ENCODE assay signal across 9 cellular contexts in the genomic region with DNA sequence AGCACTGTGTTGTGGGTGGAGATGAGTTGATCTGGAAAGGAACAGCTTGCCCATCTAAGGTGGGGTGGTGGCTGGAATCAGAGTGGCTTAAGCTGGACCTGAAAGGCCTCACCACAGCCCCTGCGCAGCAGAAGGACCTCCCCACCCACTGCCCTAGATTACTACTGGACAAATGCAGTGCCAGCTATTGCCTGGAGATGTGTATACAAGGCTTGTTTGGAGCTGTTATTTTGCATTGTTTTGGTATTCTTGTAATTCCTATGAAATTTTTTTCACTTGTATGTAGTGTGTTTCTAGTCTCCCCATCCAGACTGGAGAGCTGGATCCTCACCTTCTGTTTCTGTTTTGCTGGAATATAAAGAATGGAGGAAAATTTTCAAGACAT. TPM values are rescaled to one million over a fixed set of nuclear protein-coding genes. Genes with fewer than 3 reads are reported as not detected.
A peak's percentile ranks its signal among the peaks of the same experiment; 100 is the strongest.
DNase-seq lines count a peak whose midpoint lies in the region; ATAC-seq, FAIRE-seq and TF ChIP-seq lines count a peak whose summit lies in the region.
"Had no signal": no experiment of that assay in that cellular context is flagged by ENCODE, and none has a peak within 500 bp of the region (broad histone marks: within the 10 kb centered on the region; RNA-seq: fewer than 3 reads in every experiment).

No MANE protein-coding gene starts in this region.

- peaks cover 9% of the 10 kb centered on the region for H4K20me1 ChIP-seq in OCI-LY7 (ENCODE audit: insufficient read depth, low read length)

- BruUV-seq in OCI-LY7 (replicated peaks; lab: Mats Ljungman, UMichigan) = no TSS peak

- H3K4me3 ChIP-seq in OCI-LY7 (ENCODE audit: low read depth, low read length, poor library complexity, severe bottlenecking) (peak overlapping the region; percentile 83), endocrine pancreas (ENCODE audit: control insufficient read depth, insufficient read depth, low read length) (peak overlapping the region; percentile 48), parathyroid adenoma (ENCODE audit: low read depth, low read length) (peak overlapping the region; percentile 88), kidney (ENCODE audit: low read length in 2 of 2) (peak overlapping the region in 1 of 2 donors; percentile 96)

- H3K4me2 ChIP-seq in OCI-LY7 (ENCODE audit: low read length) (peak overlapping the region; percentile 74), parathyroid adenoma (ENCODE audit: low read length) (peak overlapping the region; percentile 80)

- H3K9ac ChIP-seq in endocrine pancreas (ENCODE audit: control insufficient read depth, insufficient read depth, low read length) = no peak overlapping the region
- no peak overlapping the region for H3K9ac ChIP-seq in parathyroid adenoma
- peak overlapping the region in 1 of 2 donors; percentile 74 for H3K9ac ChIP-seq in kidney (ENCODE audit: low read length in 2 of 2)

- H3K36me3 ChIP-seq in OCI-LY7 (ENCODE audit: insufficient read depth, low read length) (peaks cover 8% of the 10 kb centered on the region), endocrine pancreas (ENCODE audit: control insufficient read depth, insufficient read depth, low read length) (no peaks in the 10 kb centered on the region), parathyroid adenoma (ENCODE audit: control insufficient read depth, insufficient read depth, low read length) (no peaks in the 10 kb centered on the region), kidney (ENCODE audit: control insufficient read depth in 1 of 2, insufficient read depth in 2 of 2, low read length in 2 of 2) (peaks cover 3 to 7% of the 10 kb centered on the region in 2 donors)

- H3K27me3 ChIP-seq in endocrine pancreas (ENCODE audit: control insufficient read depth, insufficient read depth, low read length) (no peaks in the 10 kb centered on the region), parathyroid adenoma (ENCODE audit: control insufficient read depth, insufficient read depth, low read length) (no peaks in the 10 kb centered on the region)

- peak; percentile 7 for DNase-seq in ELF-1 (ENCODE audit: low read depth, low spot score)
- no peak for DNase-seq in OCI-LY7 (ENCODE audit: low spot score)
- no peak for DNase-seq in GM03348 (ENCODE audit: low spot score)
- DNase-seq in kidney = no peak
- DNase-seq in OCI-M1 (lab: John Stamatoyannopoulos, UW) = no peak
- DNase-seq: NCI-H226 had no signal

- H3K9me3 ChIP-seq in OCI-LY7 (ENCODE audit: low read length) (no peaks in the 10 kb centered on the region), endocrine pancreas (ENCODE audit: control insufficient read depth, low read length) (no peaks in the 10 kb centered on the region), parathyroid adenoma (ENCODE audit: control insufficient read depth, low read length) (no peaks in the 10 kb centered on the region), kidney (ENCODE audit: control insufficient read depth in 1 of 2, low read length in 2 of 2) (no peaks in the 10 kb centered on the region)

- CTCF ChIA-PET in OCI-LY7 (lab: Charles Lee; ENCODE audit: unreplicated experiment) = interaction anchor here (0.8 kb wide), 1 partner anchor 67 kb away, joined by 3 read pairs; no protein-coding TSS in a partner anchor

- ATAC-seq in GM21529 (IDR thresholded peaks at IDR 0.05; ENCODE audit: unreplicated experiment) = no peak

- TF ChIP-seq CTCF in OCI-LY7 (conservative IDR thresholded peaks at IDR 0.05; ENCODE audit: low read length) (no peak), parathyroid adenoma (IDR thresholded peaks at IDR 0.05) (no peak), kidney (IDR thresholded peaks at IDR 0.05; ENCODE audit: borderline replicate concordance, extremely low read depth, insufficient read depth) (no peak)

- H2AFZ ChIP-seq in OCI-LY7 (ENCODE audit: low read length) (peak overlapping the region; percentile 3; the same call in 1 of the 2 replicates), parathyroid adenoma (peak overlapping the region; percentile 91)

- H3K79me2 ChIP-seq in OCI-LY7 (ENCODE audit: insufficient read depth, low read depth, low read length) (peaks cover 20% of the 10 kb centered on the region), parathyroid adenoma (no peaks in the 10 kb centered on the region)

- H3K9me2 ChIP-seq in OCI-LY7 (ENCODE audit: insufficient read depth, low read length) = no peaks in the 10 kb centered on the region

- H3K27ac ChIP-seq in OCI-LY7 (ENCODE audit: low read depth, low read length, poor library complexity, severe bottlenecking) (peak overlapping the region; percentile 40), parathyroid adenoma (peak overlapping the region; percentile 80), kidney (ENCODE audit: low read depth in 2 of 2, low read length in 2 of 2) (no peak overlapping the region)

- intact Hi-C loops in OCI-LY7 (cut with micrococcal nuclease; ENCODE audit: unreplicated experiment) (no loop called here), kidney (cut with DNase I) (no loop called here)

- POLR2A ChIA-PET in OCI-LY7 (lab: Charles Lee) = interaction anchor here (0.6 to 1.9 kb wide), 5 partner anchors 9 to 480 kb away, joined by 3 to 5 read pairs (median 4); no protein-coding TSS in a partner anchor

- no peak for FAIRE-seq in kidney (lab: Jason Lieb, UNC)

- H3K4me1 ChIP-seq in OCI-LY7 (ENCODE audit: insufficient read depth, low read length, poor library complexity, severe bottlenecking) (peaks cover 40% of the 10 kb centered on the region), endocrine pancreas (ENCODE audit: control insufficient read depth, insufficient read depth, low read length) (peaks cover 17% of the 10 kb centered on the region), parathyroid adenoma (no peaks in the 10 kb centered on the region), kidney (ENCODE audit: control insufficient read depth in 1 of 2, insufficient read depth in 1 of 2, low read depth in 1 of 2, low read length in 2 of 2) (peaks cover 5 to 9% of the 10 kb centered on the region in 2 donors)

RNA-seq across cellular contexts. Expression of gene SLC30A1, which starts 1.3 kb away (rescaled TPM):
- total RNA-seq in OCI-LY7 (2014; rRNA removed; shearing (Covaris generic)) = 6.1 and 6.5 TPM in 2 replicates
- total RNA-seq in OCI-LY7 (2022) (6.3 and 7.9 TPM in 2 replicates), kidney (37.7 TPM)
- polyA plus RNA-seq in kidney (ENCODE audit: insufficient read depth, low read depth, low replicate concordance) = 8.2 TPM

Comparison
In these comparisons a context has a peak if more than half of its experiments do, and no peak if none do; other contexts are left out.
1. H3K27ac ChIP-seq: peak in OCI-LY7 (single experiment) and parathyroid adenoma (single experiment); none in kidney (0 of 2).